In genomic region chr2:85248741-85249524, GRCh38 we compare ENCODE assay signal across 8 cellular contexts.
DNase-seq lines count a peak whose midpoint lies in the region; ATAC-seq, FAIRE-seq and TF ChIP-seq lines count a peak whose summit lies in the region.

No MANE protein-coding gene starts in this region.

- H3K4me2 ChIP-seq in astrocyte (ENCODE audit: low read length) = peak overlapping the region; percentile 69

- peak; percentile 63 to 74 for ATAC-seq in left cardiac atrium
- no peak for ATAC-seq in HG02678 (IDR thresholded peaks at IDR 0.05; ENCODE audit: unreplicated experiment)
- no peak for ATAC-seq in HG02588 (IDR thresholded peaks at IDR 0.05; ENCODE audit: unreplicated experiment)
- no peak for ATAC-seq in GM21576 (IDR thresholded peaks at IDR 0.05; ENCODE audit: unreplicated experiment)
- no peak for ATAC-seq in HG02973 (IDR thresholded peaks at IDR 0.05; ENCODE audit: unreplicated experiment)

- intact Hi-C loops in left cardiac atrium (cut with DNase I) = no loop called here

- TF ChIP-seq CTCF in HFF-Myc (IDR thresholded peaks at IDR 0.05; ENCODE audit: low read depth, low read length, missing control alignments) = no peak
- no peak for TF ChIP-seq CTCF in astrocyte (IDR thresholded peaks at IDR 0.05; ENCODE audit: insufficient read depth, low read depth, low read length)

- H3K9ac ChIP-seq in astrocyte (ENCODE audit: low read length) = peak overlapping the region; percentile 0
- no peak overlapping the region for H3K9ac ChIP-seq in skeletal muscle tissue (ENCODE audit: low read depth in 1 of 3, low read length in 3 of 3)

- peaks cover 15% of the 10 kb centered on the region for H4K20me1 ChIP-seq in astrocyte (ENCODE audit: insufficient read depth, low read length)

- DNase-seq in HFF-Myc (ENCODE audit: extremely low read depth, low read depth) = peak; percentile 75
- DNase-seq in astrocyte (ENCODE audit: low read depth) = peak; percentile 96
- no peak for DNase-seq in left cardiac atrium

- no peaks in the 10 kb centered on the region for H3K9me3 ChIP-seq in astrocyte (ENCODE audit: insufficient read depth, low read depth, low read length)
- no peaks in the 10 kb centered on the region for H3K9me3 ChIP-seq in skeletal muscle tissue (ENCODE audit: control insufficient read depth in 3 of 3, low read length in 3 of 3)

- peaks cover 61% of the 10 kb centered on the region for H3K4me1 Mint-ChIP-seq in astrocyte (ENCODE audit: low read depth, unreplicated experiment)

- peak overlapping the region; percentile 36 for H3K4me3 Mint-ChIP-seq in astrocyte (ENCODE audit: unreplicated experiment)

- H3K36me3 ChIP-seq in astrocyte (ENCODE audit: insufficient read depth, low read length) = no peaks in the 10 kb centered on the region
- no peaks in the 10 kb centered on the region for H3K36me3 ChIP-seq in skeletal muscle tissue (ENCODE audit: control insufficient read depth in 3 of 3, insufficient read depth in 3 of 3, low read length in 3 of 3)

- H3K27me3 ChIP-seq in astrocyte (ENCODE audit: insufficient read depth, low read length) (no peaks in the 10 kb centered on the region), skeletal muscle tissue (ENCODE audit: control insufficient read depth in 3 of 3, insufficient read depth in 3 of 3, low read length in 3 of 3) (no peaks in the 10 kb centered on the region)

- H3K27ac ChIP-seq in astrocyte (ENCODE audit: low read depth, low read length) (peak overlapping the region; percentile 34), skeletal muscle tissue (ENCODE audit: low read depth, low read length) (peak overlapping the region; percentile 3)

- H3K9me3 Mint-ChIP-seq in astrocyte (ENCODE audit: unreplicated experiment) = no peaks in the 10 kb centered on the region

- peaks cover 18% of the 10 kb centered on the region for H3K4me1 ChIP-seq in astrocyte (ENCODE audit: insufficient read depth, low read length)
- peaks cover 24 to 36% (median 26%) of the 10 kb centered on the region in 3 donors for H3K4me1 ChIP-seq in skeletal muscle tissue (ENCODE audit: control insufficient read depth in 3 of 3, insufficient read depth in 3 of 3, low read length in 3 of 3)

- no peaks in the 10 kb centered on the region for H3K27me3 Mint-ChIP-seq in astrocyte (ENCODE audit: low read depth, unreplicated experiment)

- peak overlapping the region; percentile 87 for H3K27ac Mint-ChIP-seq in astrocyte (ENCODE audit: unreplicated experiment)

- H3K36me3 Mint-ChIP-seq in astrocyte (ENCODE audit: low read depth, unreplicated experiment) = peaks cover 4% of the 10 kb centered on the region

- H3K4me3 ChIP-seq in HFF-Myc (replicated peaks; ENCODE audit: low read depth, low read length) (no peak overlapping the region), astrocyte (ENCODE audit: insufficient read depth, low read depth, low read length) (peak overlapping the region; percentile 3), skeletal muscle tissue (ENCODE audit: low read length in 3 of 3) (peak overlapping the region in 1 of 3 donors; percentile 30)

- H2AFZ ChIP-seq in astrocyte (ENCODE audit: low read depth, low read length) = no peak overlapping the region

- FAIRE-seq in astrocyte (lab: Jason Lieb, UNC) = peak; percentile 95

- no peaks in the 10 kb centered on the region for H3K79me2 ChIP-seq in astrocyte (ENCODE audit: insufficient read depth, low read length)

Comparison
In these comparisons a context has a peak if more than half of its experiments do, and no peak if none do; other contexts are left out.
1. ATAC-seq: peak in left cardiac atrium (2 of 2); none in HG02678 (single experiment), HG02588 (single experiment), GM21576 (single experiment) and HG02973 (single experiment).